ENCODE assay signal across 37 cellular contexts in the genomic region with DNA sequence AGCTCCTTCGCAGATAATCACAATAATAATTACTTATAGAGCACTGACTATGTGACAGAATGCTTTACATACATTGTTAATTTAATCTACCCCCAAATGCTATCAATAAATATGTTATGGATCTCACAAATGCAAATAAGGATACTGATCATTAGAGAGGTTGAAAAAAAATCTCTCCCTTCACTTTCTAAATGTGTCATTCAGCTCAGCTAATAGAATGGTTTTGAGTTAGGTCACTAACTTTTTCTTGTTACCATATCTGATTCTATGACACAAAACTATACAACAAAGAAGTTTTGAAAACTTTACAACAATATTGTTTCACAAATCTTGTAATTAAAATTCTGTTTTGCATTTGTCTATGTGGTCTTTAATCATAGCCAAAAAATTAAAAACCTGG. TPM values are rescaled to one million over a fixed set of nuclear protein-coding genes. Genes with fewer than 3 reads are reported as not detected.
"Had no signal": no experiment of that assay in that cellular context is flagged by ENCODE, and none has a peak within 500 bp of the region (broad histone marks: within the 10 kb centered on the region; RNA-seq: fewer than 3 reads in every experiment).

No MANE protein-coding gene starts in this region.

- H3K27me3 ChIP-seq: adrenal gland, ascending aorta, body of pancreas, brain microvascular endothelial cell, cardiac muscle cell had no signal

- DNase-seq: activated effector memory CD4-positive, alpha-beta T cell treated with anti-CD3 and anti-CD28 coated beads, Interleukin-2, amount 50 U/mL, for 16 hours; activated effector memory CD4-positive, alpha-beta T cell treated with Interleukin-2 at 50 U/mL for 16 hours; activated gamma-delta T cell; activated gamma-delta T cell treated with Interleukin-2 at 50 U/mL for 16 hours; activated naive CD4-positive, alpha-beta T cell; activated naive CD4-positive, alpha-beta T cell treated with anti-CD3 and anti-CD28 coated beads for 36 hours; activated naive CD4-positive, alpha-beta T cell treated with anti-CD3 and anti-CD28 coated beads, Interleukin-2, amount 10 ng/mL, durations not matched to agents 7 days and 5 days; activated naive CD4-positive, alpha-beta T cell treated with anti-CD3 and anti-CD28 coated beads, Interleukin-2, amount 50 U/mL, for 16 hours; activated naive CD4-positive, alpha-beta T cell treated with Interleukin-2 at 50 U/mL for 16 hours; activated naive CD8-positive, alpha-beta T cell treated with anti-CD3 and anti-CD28 coated beads for 36 hours; activated naive CD8-positive, alpha-beta T cell treated with anti-CD3 and anti-CD28 coated beads, Interleukin-2, amount 10 ng/mL, durations not matched to agents 7 days and 5 days; activated naive CD8-positive, alpha-beta T cell treated with anti-CD3 and anti-CD28 coated beads, Interleukin-2, amount 50 U/mL, for 24 hours; activated T-cell treated with anti-CD3 and anti-CD28 coated beads, Interleukin-2, amount 50 U/mL, for 24 hours; activated T-cell treated with anti-CD3 and anti-CD28 coated beads, Interleukin-2, amount 50 U/mL, for 4 hours; activated T-cell treated with anti-CD3 and anti-CD28 coated beads, Interleukin-2, amount 50 U/mL, for 48 hours; activated T-cell treated with anti-CD3 and anti-CD28 coated beads, Interleukin-2, amount 50 U/mL, for 72 hours; adrenal gland; amniotic stem cell; amygdala; anterior cingulate cortex; aorta; body of pancreas; brain microvascular endothelial cell; central memory CD4-positive, alpha-beta T cell; cerebellar nuclear complex had no signal

- H3K9me3 ChIP-seq: adrenal gland, ascending aorta, body of pancreas, breast epithelium had no signal

- H3K4me1 ChIP-seq: adrenal gland, ascending aorta, body of pancreas, breast epithelium had no signal

- H3K4me3 ChIP-seq: adrenal gland, ascending aorta, body of pancreas, breast epithelium, cardiac muscle cell had no signal

- H3K27ac ChIP-seq: adrenal gland, ascending aorta, body of pancreas, brain microvascular endothelial cell, breast epithelium, cardiac muscle cell had no signal

- ATAC-seq: activated naive CD4-positive, alpha-beta T cell treated with anti-CD3 and anti-CD28 coated beads, Interleukin-2, amount 50 U/mL, for 72 hours; activated naive CD8-positive, alpha-beta T cell treated with anti-CD3 and anti-CD28 coated beads, Interleukin-2, amount 50 U/mL, for 24 hours; activated T-cell treated with anti-CD3 and anti-CD28 coated beads, Interleukin-2, amount 50 U/mL, for 4 hours; activated T-cell treated with anti-CD3 and anti-CD28 coated beads, Interleukin-2, amount 50 U/mL, for 72 hours; activated T-helper 17 cell treated with anti-CD3 and anti-CD28 coated beads, Interleukin-2, amount 50 U/mL, for 72 hours; body of pancreas had no signal

- H3K36me3 ChIP-seq: adrenal gland, ascending aorta, brain microvascular endothelial cell, breast epithelium, cardiac muscle cell had no signal

- FAIRE-seq: astrocyte had no signal

RNA-seq across cellular contexts. Expression of a gene that starts 17.4 kb away (rescaled TPM):
- total RNA-seq: activated naive CD4-positive, alpha-beta T cell treated with anti-CD3 and anti-CD28 coated beads for 36 hours; activated naive CD4-positive, alpha-beta T cell treated with anti-CD3 and anti-CD28 coated beads, Interleukin-2, amount 50 U/mL, for 72 hours; activated naive CD8-positive, alpha-beta T cell treated with anti-CD3 and anti-CD28 coated beads for 36 hours; activated naive CD8-positive, alpha-beta T cell treated with anti-CD3 and anti-CD28 coated beads, Interleukin-2, amount 10 ng/mL, durations not matched to agents 7 days and 5 days; activated T-cell treated with anti-CD3 and anti-CD28 coated beads, Interleukin-2, amount 50 U/mL, for 4 hours; activated T-cell treated with anti-CD3 and anti-CD28 coated beads, Interleukin-2, amount 50 U/mL, for 72 hours; activated T-helper 1 cell treated with anti-CD3 and anti-CD28 coated beads, Interleukin-12 subunit alpha, Interleukin-12 subunit beta, Interleukin-2, Interleukin-4 antibody, amounts not matched to agents 30 ng/mL and 10 ng/mL and 1 ng/mL, durations not matched to agents 14 hours and 24 hours and 36 hours; activated T-helper 17 cell treated with anti-CD3 and anti-CD28 coated beads, Interleukin-2, amount 50 U/mL, for 72 hours; activated T-helper 2 cell treated with anti-CD3 and anti-CD28 coated beads, Interferon-gamma antibody, Interleukin-2, Interleukin-4, amounts not matched to agents 10 μg/mL and 5 μg/mL and 100 μg/mL, durations not matched to agents 14 hours and 24 hours and 36 hours; adrenal gland; aorta; ascending aorta; astrocyte; body of pancreas; breast epithelium; bronchial epithelial cell; cardiac muscle cell; cardiac septum; chondrocyte had no signal
- polyA plus RNA-seq: adipose tissue, adrenal gland, aorta, cardiac muscle cell had no signal
